Comparison of ENCODE assay signal across 2 cellular contexts in genomic region chr6:132446842-132447241, GRCh38.
TF ChIP-seq lines count a peak whose summit lies in the region.

No MANE protein-coding gene starts in this region.

TF ChIP-seq in SK-N-SH, 30 proteins besides CTCF, POLR2A, EP300 and RAD21 (continued from another document):
- no peak for TF ChIP-seq ZBTB33 (IDR thresholded peaks at IDR 0.05; ENCODE audit: borderline replicate concordance, low read depth)

TF ChIP-seq in SK-N-SH treated with all-trans-retinoic acid at 6 μM for 48 hours, 23 proteins besides CTCF, POLR2A, EP300 and RAD21 (continued from another document):
- TF ChIP-seq PATZ1 (CRISPR knock-in tag; IDR thresholded peaks at IDR 0.05; ENCODE audit: borderline replicate concordance), result no peak
- no peak for TF ChIP-seq POU6F1 (CRISPR knock-in tag; IDR thresholded peaks at IDR 0.05; ENCODE audit: borderline replicate concordance, low read depth)
- no peak for TF ChIP-seq CREB5 (CRISPR knock-in tag; IDR thresholded peaks at IDR 0.05; ENCODE audit: low read depth)
- no peak for TF ChIP-seq TCF4 (CRISPR knock-in tag; IDR thresholded peaks at IDR 0.05; ENCODE audit: borderline replicate concordance)
- no peak for TF ChIP-seq ZC3H10 (CRISPR knock-in tag; IDR thresholded peaks at IDR 0.05)
